Comparison of ENCODE assay signal across 15 cellular contexts in genomic region chr11:120025606-120026335, GRCh38.
"Had no signal": no experiment of that assay in that cellular context is flagged by ENCODE, and none has a peak within 500 bp of the region (broad histone marks: within the 10 kb centered on the region; RNA-seq: fewer than 3 reads in every experiment).

No MANE protein-coding gene starts in this region.

- H3K4me3 Mint-ChIP-seq: activated B cell treated with CpG ODN at 0.5 μM for 24 hours; activated naive CD4-positive, alpha-beta T cell treated with anti-CD3 and anti-CD28 coated beads for 36 hours; activated T-helper 17 cell treated with anti-CD3 and anti-CD28 coated beads, Interleukin-2, amount 50 U/mL, for 72 hours; memory B cell; naive thymus-derived CD8-positive, alpha-beta T cell had no signal

- DNase-seq: activated B cell treated with CpG ODN at 0.5 μM for 24 hours; activated CD4-positive, alpha-beta T cell treated with anti-CD3 and anti-CD28 coated beads for 48 hours; activated CD8-positive, alpha-beta memory T cell treated with anti-CD3 and anti-CD28 coated beads for 24 hours; activated naive CD4-positive, alpha-beta T cell treated with anti-CD3 and anti-CD28 coated beads for 36 hours; activated T-cell treated with anti-CD3 and anti-CD28 coated beads for 4 hours; effector CD4-positive, alpha-beta T cell; left ventricle myocardium inferior; naive thymus-derived CD8-positive, alpha-beta T cell; retina; stimulated activated CD4-positive, alpha-beta T cell treated with anti-CD3 and anti-CD28 coated beads, Interleukin-15, amount 100 ng/mL, for 24 hours; stimulated activated CD4-positive, alpha-beta T cell treated with anti-CD3 and anti-CD28 coated beads, Interleukin-4, amount 100 ng/mL, for 1 hour; stimulated activated naive CD4-positive, alpha-beta T cell; SW 1271 had no signal

- H3K27ac Mint-ChIP-seq: activated B cell treated with CpG ODN at 0.5 μM for 24 hours; activated naive CD4-positive, alpha-beta T cell treated with anti-CD3 and anti-CD28 coated beads for 36 hours; activated T-helper 17 cell treated with anti-CD3 and anti-CD28 coated beads, Interleukin-2, amount 50 U/mL, for 72 hours; memory B cell; naive thymus-derived CD8-positive, alpha-beta T cell had no signal

- H3K36me3 Mint-ChIP-seq: memory B cell; naive thymus-derived CD8-positive, alpha-beta T cell had no signal

- H3K4me1 Mint-ChIP-seq: activated B cell treated with CpG ODN at 0.5 μM for 24 hours; activated T-helper 17 cell treated with anti-CD3 and anti-CD28 coated beads, Interleukin-2, amount 50 U/mL, for 72 hours; memory B cell had no signal

- H3K9me3 Mint-ChIP-seq: activated B cell treated with CpG ODN at 0.5 μM for 24 hours; activated naive CD4-positive, alpha-beta T cell treated with anti-CD3 and anti-CD28 coated beads for 36 hours; activated T-helper 17 cell treated with anti-CD3 and anti-CD28 coated beads, Interleukin-2, amount 50 U/mL, for 72 hours; memory B cell; naive thymus-derived CD8-positive, alpha-beta T cell had no signal

- ATAC-seq: activated T-helper 17 cell treated with anti-CD3 and anti-CD28 coated beads, Interleukin-2, amount 50 U/mL, for 72 hours; naive thymus-derived CD8-positive, alpha-beta T cell had no signal
